Comparison of ENCODE assay signal across 1 cellular context in genomic region chr1:111739222-111739983, GRCh38.
A peak's percentile ranks its signal among the peaks of the same experiment; 100 is the strongest.
TF ChIP-seq lines count a peak whose summit lies in the region.

TSS of gene INKA2 (minus strand) at chr1:111739395. CDS start at chr1:111739242, 153 bp downstream.

TF ChIP-seq in IMR-90, 13 proteins besides CTCF, POLR2A, EP300 and RAD21 (continued from another document):
- no peak for TF ChIP-seq ELK1 (IDR thresholded peaks at IDR 0.05; ENCODE audit: borderline replicate concordance, low read depth, low read length)
- peak; percentile 74 for TF ChIP-seq USF2 (IDR thresholded peaks at IDR 0.05; ENCODE audit: low read depth, low read length)
- no peak for TF ChIP-seq RCOR1 (IDR thresholded peaks at IDR 0.05; ENCODE audit: insufficient replicate concordance, low read length)
- no peak for TF ChIP-seq CEBPB (IDR thresholded peaks at IDR 0.05; ENCODE audit: low read depth, low read length)
- peak; percentile 41; the same call in 1 of the 2 replicates for TF ChIP-seq FOS (IDR thresholded peaks at IDR 0.05; ENCODE audit: low read depth, low read length)
- no peak for TF ChIP-seq RFX5 (IDR thresholded peaks at IDR 0.05; ENCODE audit: low read depth, low read length)
